Comparison of ENCODE assay signal across 21 cellular contexts in the genomic region with DNA sequence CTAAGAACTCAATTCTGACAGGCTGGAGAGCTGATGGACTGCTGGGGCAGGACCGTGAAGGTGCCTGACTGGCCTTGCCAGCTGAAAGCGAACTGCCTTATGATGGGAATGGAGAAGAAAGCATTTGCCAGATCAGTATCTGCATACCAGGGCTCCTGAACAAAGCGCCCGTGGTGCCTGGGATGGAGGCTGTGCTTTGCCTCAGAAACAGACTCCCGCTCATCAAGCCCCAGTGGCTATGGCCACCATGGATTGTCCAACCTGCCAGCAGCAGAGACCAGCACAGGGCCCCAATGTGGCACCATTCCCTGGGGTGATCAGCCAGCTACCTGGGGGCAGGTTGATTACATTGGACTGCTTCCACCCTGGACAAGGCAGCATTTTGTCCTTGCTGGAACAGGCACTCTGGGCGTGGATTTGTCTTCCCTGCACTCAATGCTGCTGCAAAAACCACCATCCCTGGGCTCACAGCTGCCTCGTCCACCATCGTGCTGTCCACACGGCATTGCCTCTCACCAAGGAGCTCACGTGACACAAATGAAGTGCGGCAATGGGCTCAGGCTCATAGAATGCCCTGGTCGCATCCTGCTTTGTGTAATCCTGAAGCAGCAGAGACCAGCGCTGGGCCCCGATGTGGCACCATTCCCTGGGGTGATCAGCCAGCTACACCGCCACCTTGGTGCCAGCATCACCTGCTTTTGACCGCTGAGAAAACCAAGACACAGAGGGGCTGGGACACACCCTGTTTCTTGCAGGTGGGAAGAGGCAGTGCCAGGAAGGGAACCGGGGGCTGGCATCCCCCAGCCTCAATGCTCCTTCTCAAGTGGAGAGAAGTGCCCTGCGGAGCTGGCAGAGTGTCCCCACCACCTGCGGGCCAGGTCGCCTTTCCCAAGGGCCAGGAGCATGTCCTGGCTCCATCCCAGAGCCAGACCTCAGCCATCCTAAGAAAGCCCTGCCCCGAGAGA.
"Had no signal": no experiment of that assay in that cellular context is flagged by ENCODE, and none has a peak within 500 bp of the region (broad histone marks: within the 10 kb centered on the region; RNA-seq: fewer than 3 reads in every experiment).

No MANE protein-coding gene starts in this region.

- H3K4me1 ChIP-seq: lower lobe of right lung, parathyroid adenoma, psoas muscle, sigmoid colon, stomach, thyroid gland had no signal

- DNase-seq: cortex of kidney; effector memory CD8-positive, alpha-beta T cell; erythroblast; kidney glomerular epithelial cell; left ventricle myocardium superior; lower lobe of right lung; natural killer cell; psoas muscle; right cardiac atrium; sigmoid colon; stimulated activated CD4-positive, alpha-beta T cell treated with anti-CD3 and anti-CD28 coated beads, Interleukin-2, amount 100 ng/mL, for 24 hours; stimulated activated CD4-positive, alpha-beta T cell treated with anti-CD3 and anti-CD28 coated beads, Interleukin-4, amount 100 ng/mL, for 24 hours; stimulated activated naive CD4-positive, alpha-beta T cell treated with Interleukin-2 at 50 U/mL for 16 hours; stomach; thyroid gland; trophoblast cell had no signal

- H3K27ac ChIP-seq: lower lobe of right lung, neutrophil, parathyroid adenoma, psoas muscle, sigmoid colon, stomach, thyroid gland had no signal

- H3K27me3 ChIP-seq: neutrophil, thyroid gland had no signal

- ATAC-seq: effector memory CD8-positive, alpha-beta T cell; left ventricle myocardium superior; lower lobe of right lung; natural killer cell; psoas muscle; right cardiac atrium; stimulated activated effector memory CD8-positive, alpha-beta T cell treated with anti-CD3 and anti-CD28 coated beads, Interleukin-12 subunit alpha, Interleukin-12 subunit beta, amount 100 ng/mL, for 72 hours had no signal

- H3K9ac ChIP-seq: parathyroid adenoma had no signal

- H3K9me3 ChIP-seq: lower lobe of right lung, neutrophil, psoas muscle, sigmoid colon, stomach, thyroid gland had no signal

- FAIRE-seq: endometrium, frontal cortex had no signal

- H3K36me3 ChIP-seq: lower lobe of right lung, neutrophil, sigmoid colon, stomach, thyroid gland had no signal

- H3K4me3 ChIP-seq: lower lobe of right lung, psoas muscle, sigmoid colon, stomach, thyroid gland had no signal
